Comparison of ENCODE assay signal across 1 cellular context in genomic region chr11:6618117-6619020, GRCh38.
TF ChIP-seq lines count a peak whose summit lies in the region.

No MANE protein-coding gene starts in this region.

TF ChIP-seq in H1, 55 proteins besides CTCF, POLR2A, EP300 and RAD21:
- TF ChIP-seq TEAD4 (IDR thresholded peaks at IDR 0.05; ENCODE audit: low read depth, low read length) (no peak), PHF8 (conservative IDR thresholded peaks at IDR 0.05; ENCODE audit: low read depth, low read length) (no peak), SIX5 (IDR thresholded peaks at IDR 0.05; ENCODE audit: low read depth, low read length) (no peak), YY1 (IDR thresholded peaks at IDR 0.05; ENCODE audit: low read depth, low read length) (no peak), SP1 (IDR thresholded peaks at IDR 0.05; ENCODE audit: low read depth, low read length) (no peak), SUZ12 (IDR thresholded peaks at IDR 0.05; ENCODE audit: low read length) (no peak), POLR2AphosphoS5 (IDR thresholded peaks at IDR 0.05; ENCODE audit: low read depth, low read length) (no peak), EZH2 (IDR thresholded peaks at IDR 0.05; ENCODE audit: low read depth, low read length, severe bottlenecking) (no peak), FOSL1 (IDR thresholded peaks at IDR 0.05; ENCODE audit: insufficient read depth, low read depth, low read length) (no peak), RFX5 (IDR thresholded peaks at IDR 0.05; ENCODE audit: borderline replicate concordance, low read depth, low read length) (no peak), HDAC2 (IDR thresholded peaks at IDR 0.05; ENCODE audit: borderline replicate concordance in 1 of 2, low read depth in 2 of 2, low read length in 2 of 2) (no peak)
